14 cellular contexts compared by ENCODE assay signal in genomic region chr3:82496890-82497560, GRCh38.
DNase-seq lines count a peak whose midpoint lies in the region; ATAC-seq and TF ChIP-seq lines count a peak whose summit lies in the region.
"Had no signal": no experiment of that assay in that cellular context is flagged by ENCODE, and none has a peak within 500 bp of the region (broad histone marks: within the 10 kb centered on the region; RNA-seq: fewer than 3 reads in every experiment).

No MANE protein-coding gene starts in this region.

- no peaks in the 10 kb centered on the region for H3K79me2 ChIP-seq in H9 (ENCODE audit: insufficient read depth, low read length)
- H3K79me2 ChIP-seq: parathyroid adenoma had no signal

- H2BK5ac ChIP-seq in H9 (ENCODE audit: insufficient read length, low read length), result no peak overlapping the region

- H3K14ac ChIP-seq in H9 (ENCODE audit: insufficient read depth, low read length), result no peak overlapping the region

- H3K4me3 ChIP-seq in SK-N-MC, result no peak overlapping the region
- H3K4me3 ChIP-seq: adrenal gland, thoracic aorta had no signal

- no peak overlapping the region for H2BK12ac ChIP-seq in H9 (ENCODE audit: insufficient read length, low read depth, low read length)

- no peak overlapping the region for H4K5ac ChIP-seq in H9 (ENCODE audit: insufficient read length, low read depth, low read length)

- no peak for ATAC-seq in GM18873 (IDR thresholded peaks at IDR 0.05; ENCODE audit: low FRiP score, unreplicated experiment)
- ATAC-seq in GM19351 (IDR thresholded peaks at IDR 0.05; ENCODE audit: unreplicated experiment), result no peak
- no peak for ATAC-seq in HG03521 (IDR thresholded peaks at IDR 0.05; ENCODE audit: unreplicated experiment)
- ATAC-seq in activated naive CD4-positive, alpha-beta T cell treated with anti-CD3 and anti-CD28 coated beads, Interleukin-2, amount 50 U/mL, for 72 hours, result no peak

- H2BK120ac ChIP-seq in H9 (ENCODE audit: low read depth, low read length, poor library complexity, severe bottlenecking), result no peak overlapping the region

- no peak overlapping the region for H3K4me3 Mint-ChIP-seq in Calu3 (ENCODE audit: low read depth, unreplicated experiment)
- H3K4me3 Mint-ChIP-seq in H9, result no peak overlapping the region
- H3K4me3 Mint-ChIP-seq: CD8-positive, alpha-beta memory T cell had no signal

- CTCF ChIA-PET in Calu3 (lab: Charles Lee), result interaction anchor here (0.5 kb wide), 2 partner anchors 402 to 580 kb away, joined by 3 read pairs; no protein-coding TSS in a partner anchor

- H3K36me3 ChIP-seq in SK-N-MC (ENCODE audit: insufficient read depth, low read length), result no peaks in the 10 kb centered on the region
- H3K36me3 ChIP-seq: adrenal gland, thoracic aorta had no signal

- H2AK5ac ChIP-seq in H9 (ENCODE audit: insufficient read length, low read length), result no peak overlapping the region

- no peak overlapping the region for H3K4me2 ChIP-seq in H9 (ENCODE audit: insufficient read depth, insufficient read length, low read length)

- WGBS in H9 (ENCODE audit: extremely low coverage, insufficient read length, low lambda C conversion rate), result no CpG with 5 or more reads among the region's 8 CpGs

- H3K36me3 Mint-ChIP-seq in Calu3 (ENCODE audit: insufficient read depth, unreplicated experiment) (no peaks in the 10 kb centered on the region), H9 (ENCODE audit: insufficient read depth in 1 of 3, low read depth in 3 of 3) (no peaks in the 10 kb centered on the region)
- no peaks in the 10 kb centered on the region for H3K36me3 Mint-ChIP-seq in activated naive CD4-positive, alpha-beta T cell treated with anti-CD3 and anti-CD28 coated beads, Interleukin-2, amount 50 U/mL, for 72 hours
- H3K36me3 Mint-ChIP-seq: CD8-positive, alpha-beta memory T cell had no signal

- peak; percentile 10 for TF ChIP-seq CTCF in Calu3 (IDR thresholded peaks at IDR 0.05; ENCODE audit: unreplicated experiment)
- peak; percentile 86 for TF ChIP-seq CTCF in H9 (conservative IDR thresholded peaks at IDR 0.05)

- no peaks in the 10 kb centered on the region for H4K20me1 ChIP-seq in H9 (ENCODE audit: control insufficient read depth, insufficient read depth, insufficient read length)

- H2BK15ac ChIP-seq in H9 (ENCODE audit: low read depth, low read length), result no peak overlapping the region

- H2AFZ ChIP-seq in H9 (ENCODE audit: low read length), result no peak overlapping the region
- H2AFZ ChIP-seq: parathyroid adenoma had no signal

- H3K18ac ChIP-seq in H9 (ENCODE audit: insufficient read length, low read depth, low read length), result no peak overlapping the region

- H3K9ac ChIP-seq in H9 (ENCODE audit: extremely low read depth, insufficient read length, low read length) (no peak overlapping the region), SK-N-MC (ENCODE audit: insufficient read length) (no peak overlapping the region)
- H3K9ac ChIP-seq: parathyroid adenoma had no signal

- H4K8ac ChIP-seq in H9 (replicated peaks; ENCODE audit: insufficient read length, low read depth, low read length), result no peak overlapping the region

- H3K4me1 ChIP-seq in H9 (ENCODE audit: insufficient read depth, low read length), result no peaks in the 10 kb centered on the region
- H3K4me1 ChIP-seq: adrenal gland, parathyroid adenoma had no signal

- no TSS peak for BruUV-seq in Calu3 (replicated peaks; lab: Mats Ljungman, UMichigan)

- H3K23ac ChIP-seq in H9 (ENCODE audit: insufficient read length, low read depth, low read length), result no peak overlapping the region

- H3K27me3 Mint-ChIP-seq in Calu3 (ENCODE audit: unreplicated experiment) (no peaks in the 10 kb centered on the region), H9 (ENCODE audit: low read depth) (no peaks in the 10 kb centered on the region)
- H3K27me3 Mint-ChIP-seq: CD8-positive, alpha-beta memory T cell had no signal

- H3K4me1 Mint-ChIP-seq in Calu3 (ENCODE audit: low read depth, unreplicated experiment) (no peaks in the 10 kb centered on the region), H9 (no peaks in the 10 kb centered on the region)
- H3K4me1 Mint-ChIP-seq: CD8-positive, alpha-beta memory T cell had no signal

- H3K4ac ChIP-seq in H9 (ENCODE audit: low read depth, low read length), result no peak overlapping the region

- no peak overlapping the region for H2BK20ac ChIP-seq in H9 (ENCODE audit: low read depth, low read length, poor library complexity, severe bottlenecking)

- intact Hi-C loops in Calu3 (cut with micrococcal nuclease; ENCODE audit: unreplicated experiment), result loop anchor here (10.0 kb wide), 1 partner anchor 1028 kb away; no protein-coding TSS in a partner anchor

- DNase-seq in Calu3 (peak; percentile 12), H9 (peak; percentile 50), SK-N-MC (ENCODE audit: low read depth, low spot score) (peak; percentile 18), iPS-NIHi11 (ENCODE audit: low spot score) (peak; percentile 52)
- no peak for DNase-seq in activated naive CD4-positive, alpha-beta T cell treated with anti-CD3 and anti-CD28 coated beads, Interleukin-2, amount 50 U/mL, for 72 hours (ENCODE audit: low spot score in 2 of 2)
- DNase-seq: CD8-positive, alpha-beta memory T cell; GOT3; NCI-H2171 had no signal

- H3K27me3 ChIP-seq in H9 (ENCODE audit: insufficient read depth, low read length), result no peaks in the 10 kb centered on the region
- H3K27me3 ChIP-seq: adrenal gland had no signal

- H3K56ac ChIP-seq in H9 (ENCODE audit: insufficient read length, low read depth, low read length), result no peak overlapping the region

- no peaks in the 10 kb centered on the region for H3K9me3 Mint-ChIP-seq in Calu3 (ENCODE audit: low read depth, unreplicated experiment)
- no peaks in the 10 kb centered on the region for H3K9me3 Mint-ChIP-seq in H9
- H3K9me3 Mint-ChIP-seq in activated naive CD4-positive, alpha-beta T cell treated with anti-CD3 and anti-CD28 coated beads, Interleukin-2, amount 50 U/mL, for 72 hours, result peaks cover 5 to 15% of the 10 kb centered on the region in 2 donors

- H3K27ac ChIP-seq in H9 (ENCODE audit: insufficient read length, low read depth, low read length), result no peak overlapping the region
- no peak overlapping the region for H3K27ac ChIP-seq in SK-N-MC
- H3K27ac ChIP-seq: adrenal gland, parathyroid adenoma, thoracic aorta had no signal

- no peak overlapping the region for H3T11ph ChIP-seq in H9 (ENCODE audit: low read length)

- H3K79me1 ChIP-seq in H9 (ENCODE audit: insufficient read depth, low read depth, low read length, poor library complexity, severe bottlenecking), result no peaks in the 10 kb centered on the region

- H3K23me2 ChIP-seq in H9 (ENCODE audit: insufficient read length, low read depth, low read length, poor library complexity, severe bottlenecking), result no peaks in the 10 kb centered on the region

- no peak overlapping the region for H4K91ac ChIP-seq in H9 (ENCODE audit: insufficient read length, low read depth, low read length)

- no peaks in the 10 kb centered on the region for H3K9me3 ChIP-seq in H9 (ENCODE audit: control insufficient read depth, low read depth, low read length)
- H3K9me3 ChIP-seq in SK-N-MC (ENCODE audit: low read depth, low read length), result no peaks in the 10 kb centered on the region
- H3K9me3 ChIP-seq: adrenal gland, thoracic aorta had no signal

- H3K27ac Mint-ChIP-seq in Calu3 (ENCODE audit: unreplicated experiment), result no peak overlapping the region
- H3K27ac Mint-ChIP-seq in H9, result no peak overlapping the region
- H3K27ac Mint-ChIP-seq in activated naive CD4-positive, alpha-beta T cell treated with anti-CD3 and anti-CD28 coated beads, Interleukin-2, amount 50 U/mL, for 72 hours, result no peak overlapping the region
- H3K27ac Mint-ChIP-seq: CD8-positive, alpha-beta memory T cell had no signal

Comparison
In these comparisons a context has a peak if more than half of its experiments do, and no peak if none do; other contexts are left out.
1. DNase-seq: peak in Calu3 (single experiment), H9 (single experiment), SK-N-MC (single experiment) and iPS-NIHi11 (single experiment); none in activated naive CD4-positive, alpha-beta T cell treated with anti-CD3 and anti-CD28 coated beads, Interleukin-2, amount 50 U/mL, for 72 hours (0 of 2).